ENCODE assay signal across 20 cellular contexts in the genomic region with DNA sequence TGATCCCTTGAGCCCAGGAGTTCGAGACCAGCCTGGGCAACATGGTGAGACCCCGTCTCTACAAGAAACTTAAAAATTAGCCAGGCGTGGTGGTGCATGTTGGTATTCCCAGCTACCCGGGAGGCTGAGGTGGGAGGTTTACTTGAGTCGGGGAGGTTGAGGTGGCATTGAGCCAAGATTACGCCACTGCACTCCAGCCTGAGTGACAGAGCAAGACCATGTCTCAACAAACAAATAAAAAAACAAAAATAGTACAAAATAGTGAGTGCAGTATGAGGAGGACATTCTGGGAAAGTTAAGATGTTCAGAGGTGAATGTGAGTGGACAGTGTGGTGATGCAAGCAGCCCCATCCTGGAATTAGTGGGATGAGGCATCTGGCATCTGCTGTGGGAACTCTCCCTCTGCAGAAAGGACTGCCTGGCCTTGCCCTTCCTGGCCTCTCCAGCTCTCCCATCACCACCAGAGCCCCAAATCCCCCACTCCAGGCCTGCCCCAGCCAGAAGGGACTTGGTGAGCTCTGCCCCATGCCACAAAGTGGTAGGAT.
"Had no signal": no experiment of that assay in that cellular context is flagged by ENCODE, and none has a peak within 500 bp of the region (broad histone marks: within the 10 kb centered on the region; RNA-seq: fewer than 3 reads in every experiment).

No MANE protein-coding gene starts in this region.

- H3K36me3 ChIP-seq: colonic mucosa, gastroesophageal sphincter, heart left ventricle, left lung, prostate gland, right atrium auricular region had no signal

- H3K9me3 Mint-ChIP-seq: activated B cell treated with CpG ODN at 0.5 μM for 24 hours; activated CD4-positive, alpha-beta memory T cell treated with anti-CD3 and anti-CD28 coated beads for 36 hours; activated naive CD8-positive, alpha-beta T cell treated with anti-CD3 and anti-CD28 coated beads, Interleukin-2, amount 10 ng/mL, durations not matched to agents 7 days and 5 days; stimulated activated effector memory CD8-positive, alpha-beta T cell treated with anti-CD3 and anti-CD28 coated beads, Interleukin-12 subunit alpha, Interleukin-12 subunit beta, amount 100 ng/mL, for 72 hours; T-helper 2 cell treated with Interferon-gamma antibody and Interleukin-4, amounts not matched to agents 5 μg/mL and 100 μg/mL, for 36 hours; type B pancreatic cell had no signal

- H3K4me3 Mint-ChIP-seq: activated B cell treated with CpG ODN at 0.5 μM for 24 hours; activated CD4-positive, alpha-beta memory T cell treated with anti-CD3 and anti-CD28 coated beads for 36 hours; activated naive CD8-positive, alpha-beta T cell treated with anti-CD3 and anti-CD28 coated beads, Interleukin-2, amount 10 ng/mL, durations not matched to agents 7 days and 5 days; brain; stimulated activated effector memory CD8-positive, alpha-beta T cell treated with anti-CD3 and anti-CD28 coated beads, Interleukin-12 subunit alpha, Interleukin-12 subunit beta, amount 100 ng/mL, for 72 hours; T-helper 2 cell treated with Interferon-gamma antibody and Interleukin-4, amounts not matched to agents 5 μg/mL and 100 μg/mL, for 36 hours; type B pancreatic cell had no signal

- H3K9me3 ChIP-seq: colonic mucosa, gastroesophageal sphincter, heart left ventricle, left lung, prostate gland, right atrium auricular region, testis had no signal

- H3K27ac Mint-ChIP-seq: activated B cell treated with CpG ODN at 0.5 μM for 24 hours; activated CD4-positive, alpha-beta memory T cell treated with anti-CD3 and anti-CD28 coated beads for 36 hours; activated naive CD8-positive, alpha-beta T cell treated with anti-CD3 and anti-CD28 coated beads, Interleukin-2, amount 10 ng/mL, durations not matched to agents 7 days and 5 days; stimulated activated effector memory CD8-positive, alpha-beta T cell treated with anti-CD3 and anti-CD28 coated beads, Interleukin-12 subunit alpha, Interleukin-12 subunit beta, amount 100 ng/mL, for 72 hours; T-helper 2 cell treated with Interferon-gamma antibody and Interleukin-4, amounts not matched to agents 5 μg/mL and 100 μg/mL, for 36 hours; type B pancreatic cell had no signal

- ATAC-seq: gastroesophageal sphincter; heart left ventricle; left lung; stimulated activated effector memory CD8-positive, alpha-beta T cell treated with anti-CD3 and anti-CD28 coated beads, Interleukin-12 subunit alpha, Interleukin-12 subunit beta, amount 100 ng/mL, for 72 hours had no signal

- H3K27me3 Mint-ChIP-seq: activated B cell treated with CpG ODN at 0.5 μM for 24 hours; activated CD4-positive, alpha-beta memory T cell treated with anti-CD3 and anti-CD28 coated beads for 36 hours; activated naive CD8-positive, alpha-beta T cell treated with anti-CD3 and anti-CD28 coated beads, Interleukin-2, amount 10 ng/mL, durations not matched to agents 7 days and 5 days; brain; type B pancreatic cell had no signal

- H3K4me1 ChIP-seq: colonic mucosa, left lung, prostate gland had no signal

- DNase-seq: activated B cell treated with CpG ODN at 0.5 μM for 24 hours; activated CD4-positive, alpha-beta memory T cell treated with anti-CD3 and anti-CD28 coated beads for 36 hours; activated CD4-positive, alpha-beta T cell treated with anti-CD3 and anti-CD28 coated beads for 4 hours; activated naive CD4-positive, alpha-beta T cell treated with Interleukin-2 at 50 U/mL for 16 hours; activated naive CD8-positive, alpha-beta T cell treated with anti-CD3 and anti-CD28 coated beads, Interleukin-2, amount 10 ng/mL, durations not matched to agents 7 days and 5 days; activated T-cell treated with anti-CD3 and anti-CD28 coated beads for 4 hours; central memory CD4-positive, alpha-beta T cell; colonic mucosa; heart left ventricle; left lung; small intestine; stimulated activated CD4-positive, alpha-beta T cell treated with anti-CD3 and anti-CD28 coated beads, Interleukin-4, amount 100 ng/mL, for 1 hour; testis had no signal

- H3K4me3 ChIP-seq: colonic mucosa, gastroesophageal sphincter, heart left ventricle, left lung, prostate gland, right atrium auricular region, testis had no signal

- H3K27ac ChIP-seq: colonic mucosa, gastroesophageal sphincter, heart left ventricle, left lung, prostate gland, right atrium auricular region, testis had no signal

- FAIRE-seq: small intestine had no signal

- H3K4me1 Mint-ChIP-seq: activated B cell treated with CpG ODN at 0.5 μM for 24 hours; activated naive CD8-positive, alpha-beta T cell treated with anti-CD3 and anti-CD28 coated beads, Interleukin-2, amount 10 ng/mL, durations not matched to agents 7 days and 5 days; stimulated activated effector memory CD8-positive, alpha-beta T cell treated with anti-CD3 and anti-CD28 coated beads, Interleukin-12 subunit alpha, Interleukin-12 subunit beta, amount 100 ng/mL, for 72 hours had no signal

- H3K27me3 ChIP-seq: colonic mucosa, gastroesophageal sphincter, heart left ventricle, left lung, right atrium auricular region, testis had no signal

- H3K36me3 Mint-ChIP-seq: activated CD4-positive, alpha-beta memory T cell treated with anti-CD3 and anti-CD28 coated beads for 36 hours; activated naive CD8-positive, alpha-beta T cell treated with anti-CD3 and anti-CD28 coated beads, Interleukin-2, amount 10 ng/mL, durations not matched to agents 7 days and 5 days; brain; stimulated activated effector memory CD8-positive, alpha-beta T cell treated with anti-CD3 and anti-CD28 coated beads, Interleukin-12 subunit alpha, Interleukin-12 subunit beta, amount 100 ng/mL, for 72 hours; type B pancreatic cell had no signal
